ENCODE assay signal across 1 cellular context in the genomic region with DNA sequence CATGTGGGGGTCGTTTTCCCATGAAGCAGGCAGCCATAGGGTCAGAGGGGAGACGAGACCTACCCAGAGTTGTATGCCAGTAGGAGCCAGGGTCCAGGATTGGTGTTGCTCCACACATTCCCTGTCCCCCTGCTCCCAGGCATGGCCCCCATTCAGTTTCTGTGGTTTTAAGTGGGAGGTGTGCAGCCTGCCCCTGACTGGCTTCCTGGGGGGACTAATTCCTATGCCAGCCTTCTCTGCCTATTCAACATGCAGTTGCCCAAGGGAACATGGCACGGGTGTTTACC.
TF ChIP-seq lines count a peak whose summit lies in the region.

No MANE protein-coding gene starts in this region.

TF ChIP-seq in SK-N-SH, 30 proteins besides CTCF, POLR2A, EP300 and RAD21 (continued from another document):
- TF ChIP-seq PBX3 (IDR thresholded peaks at IDR 0.05): no peak
